In the genomic region with DNA sequence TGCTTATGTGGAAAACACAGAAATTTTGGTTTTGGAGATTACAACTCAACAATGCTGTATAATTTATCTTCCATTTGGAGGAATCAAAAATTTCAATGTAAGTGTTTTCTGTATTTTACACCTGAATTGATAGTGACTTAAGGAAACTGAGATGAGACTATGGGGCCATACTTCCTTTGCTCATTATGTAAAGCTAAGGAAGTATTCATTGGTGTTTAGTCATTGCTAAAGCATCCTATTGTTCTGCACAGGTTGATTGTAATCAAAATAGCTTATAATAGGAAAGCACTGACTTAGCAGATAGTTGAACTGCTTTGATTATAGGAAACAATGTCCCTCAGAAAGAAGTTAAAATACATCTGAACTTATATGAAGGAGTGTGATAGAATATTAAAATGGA, we compare ENCODE assay signal across 21 cellular contexts.
DNase-seq lines count a peak whose midpoint lies in the region; ATAC-seq, FAIRE-seq and TF ChIP-seq lines count a peak whose summit lies in the region.
"Had no signal": no experiment of that assay in that cellular context is flagged by ENCODE, and none has a peak within 500 bp of the region (broad histone marks: within the 10 kb centered on the region; RNA-seq: fewer than 3 reads in every experiment).

No MANE protein-coding gene starts in this region.

- H3K4me2 ChIP-seq in GM23338 = no peak overlapping the region
- H3K4me2 ChIP-seq in endothelial cell of umbilical vein (ENCODE audit: insufficient read depth, low read length) = no peak overlapping the region
- no peak overlapping the region for H3K4me2 ChIP-seq in mesendoderm (ENCODE audit: low read length)
- H3K4me2 ChIP-seq: BLaER1 treated with 17β-estradiol and CSF1 and Interleukin-3, amounts not matched to agents 10 nM and 100 nM had no signal

- H3K9me3 ChIP-seq in NT2/D1 (ENCODE audit: insufficient read depth, low read length) = no peaks in the 10 kb centered on the region
- peaks cover 2% of the 10 kb centered on the region for H3K9me3 ChIP-seq in endothelial cell of umbilical vein (replicated peaks; ENCODE audit: control insufficient read depth, insufficient read depth, low read length)

- ATAC-seq in GM23338 = no peak; the same call in 2 of the 3 replicates
- ATAC-seq in HG03432 (IDR thresholded peaks at IDR 0.05; ENCODE audit: unreplicated experiment) = no peak
- ATAC-seq: CD8-positive, alpha-beta T cell; HepG2 had no signal

- H3K4me1 ChIP-seq in GM23338 (ENCODE audit: insufficient read depth) = peaks cover 6% of the 10 kb centered on the region
- H3K4me1 ChIP-seq in NT2/D1 (ENCODE audit: insufficient read depth, insufficient read length) = no peaks in the 10 kb centered on the region
- no peaks in the 10 kb centered on the region for H3K4me1 ChIP-seq in endothelial cell of umbilical vein (ENCODE audit: control insufficient read depth, extremely low read depth, insufficient read depth, low read length)
- no peaks in the 10 kb centered on the region for H3K4me1 ChIP-seq in mesendoderm (ENCODE audit: control insufficient read depth, low read depth, low read length)

- no peak overlapping the region for H3K23ac ChIP-seq in mesendoderm (ENCODE audit: low read length)

- H3K9me1 ChIP-seq in endothelial cell of umbilical vein (replicated peaks; ENCODE audit: control insufficient read depth, extremely low read depth, insufficient read depth, low read length) = no peaks in the 10 kb centered on the region

- H3K27ac ChIP-seq in GM23338 (ENCODE audit: low read depth) (no peak overlapping the region), endothelial cell of umbilical vein (ENCODE audit: insufficient read depth, low read depth, low read length) (no peak overlapping the region), mesendoderm (ENCODE audit: low read depth, low read length) (no peak overlapping the region)
- H3K27ac ChIP-seq: BLaER1 treated with 17β-estradiol and CSF1 and Interleukin-3, amounts not matched to agents 10 nM and 100 nM; HL-60 had no signal

- no peaks in the 10 kb centered on the region for H3K79me1 ChIP-seq in mesendoderm (ENCODE audit: low read length)

- BruUV-seq in endothelial cell of umbilical vein (replicated peaks; lab: Mats Ljungman, UMichigan) = no TSS peak

- no peak overlapping the region for H2BK120ac ChIP-seq in mesendoderm (ENCODE audit: low read depth, low read length)

- H2AK5ac ChIP-seq in mesendoderm (ENCODE audit: low read length) = no peak overlapping the region

- no peak overlapping the region for H3K4ac ChIP-seq in mesendoderm (ENCODE audit: low read depth, low read length)

- intact Hi-C loops in endothelial cell of umbilical vein (cut with micrococcal nuclease) = no loop called here

- no peak overlapping the region for H3K9ac ChIP-seq in NT2/D1 (ENCODE audit: insufficient read length, low read depth)
- no peak overlapping the region for H3K9ac ChIP-seq in endothelial cell of umbilical vein (replicated peaks; ENCODE audit: extremely low read depth, insufficient read depth, low read length)
- no peak overlapping the region for H3K9ac ChIP-seq in mesendoderm (ENCODE audit: low read length)
- H3K9ac ChIP-seq: BLaER1 treated with 17β-estradiol and CSF1 and Interleukin-3, amounts not matched to agents 10 nM and 100 nM had no signal

- H3K36me3 Mint-ChIP-seq in GM23338 (ENCODE audit: low read depth) (no peaks in the 10 kb centered on the region), endothelial cell (ENCODE audit: low read depth, unreplicated experiment) (no peaks in the 10 kb centered on the region)
- H3K36me3 Mint-ChIP-seq: CD8-positive, alpha-beta T cell; IgD-negative memory B cell had no signal

- no peak overlapping the region for H3K56ac ChIP-seq in mesendoderm (ENCODE audit: low read length)

- H2AFZ ChIP-seq in GM23338 = no peak overlapping the region
- no peak overlapping the region for H2AFZ ChIP-seq in endothelial cell of umbilical vein (ENCODE audit: low read depth, low read length)

- no peak overlapping the region for H4K5ac ChIP-seq in mesendoderm (ENCODE audit: low read length)

- H4K8ac ChIP-seq in mesendoderm (ENCODE audit: low read depth, low read length) = no peak overlapping the region

- TF ChIP-seq CTCF in GM23338 (conservative IDR thresholded peaks at IDR 0.05; ENCODE audit: low read depth in 2 of 2) = no peak
- TF ChIP-seq CTCF in endothelial cell of umbilical vein (IDR thresholded peaks at IDR 0.05; ENCODE audit: extremely low read depth in 1 of 2, insufficient read depth in 1 of 2, low read depth in 1 of 2, low read length in 2 of 2) = no peak
- no peak for TF ChIP-seq CTCF in endothelial cell (IDR thresholded peaks at IDR 0.05; ENCODE audit: unreplicated experiment)

- in situ Hi-C loops in ACHN (cut with HindIII; ENCODE audit: low pct_ligation_motif_present, low pct_unique_long_range_greater_than_20kb, low sequenced_read_pairs) = no loop called here

- peak; percentile 9 for DNase-seq in GM23338 (ENCODE audit: low spot score)
- DNase-seq in NT2/D1 (ENCODE audit: low read depth, low spot score) = peak; percentile 6
- DNase-seq in endothelial cell of umbilical vein (ENCODE audit: low read depth, low spot score) = no peak
- peak; percentile 50 for DNase-seq in mesendoderm
- DNase-seq in ACHN = no peak
- DNase-seq in endothelial cell (ENCODE audit: low spot score) = no peak
- no peak for DNase-seq in NCI-H82 treated with DMSO at 0.1 percent for 48 hours (lab: John Stamatoyannopoulos, UW; ENCODE audit: unreplicated experiment)
- DNase-seq: 8988T; CD8-positive, alpha-beta T cell; COR-L47; DMS 273 treated with DMSO at 0.1 percent for 48 hours; DMS53; GDM1; HCEC 1CT; KBM-7 had no signal

- H3F3A ChIP-seq in GM23338 (replicated peaks; ENCODE audit: low read depth) = no peaks in the 10 kb centered on the region

- dilution Hi-C loops in endothelial cell of umbilical vein (cut with MboI; ENCODE audit: extremely low pct_ligation_motif_present, low sequenced_read_pairs) = no loop called here

- H3K9me2 ChIP-seq in GM23338 (ENCODE audit: insufficient read depth) = no peaks in the 10 kb centered on the region

- POLR2A ChIA-PET in endothelial cell of umbilical vein (lab: Charles Lee) = no interaction called here

- H3K79me2 ChIP-seq in GM23338 (replicated peaks; ENCODE audit: insufficient read depth) (no peaks in the 10 kb centered on the region), endothelial cell of umbilical vein (ENCODE audit: control insufficient read depth, insufficient read depth, low read length) (no peaks in the 10 kb centered on the region), mesendoderm (ENCODE audit: control insufficient read depth, insufficient read depth, low read length) (no peaks in the 10 kb centered on the region)

- no peak overlapping the region for H3K18ac ChIP-seq in mesendoderm (ENCODE audit: low read length)

- H3K4me3 ChIP-seq in GM23338 = no peak overlapping the region
- no peak overlapping the region for H3K4me3 ChIP-seq in NT2/D1 (ENCODE audit: insufficient read length, low read depth)
- no peak overlapping the region for H3K4me3 ChIP-seq in endothelial cell of umbilical vein (replicated peaks in 1 of 3; ENCODE audit: insufficient read depth in 1 of 3, low read depth in 1 of 3, low read length in 3 of 3)
- no peak overlapping the region for H3K4me3 ChIP-seq in mesendoderm (ENCODE audit: low read length)
- H3K4me3 ChIP-seq: BLaER1 treated with 17β-estradiol and CSF1 and Interleukin-3, amounts not matched to agents 10 nM and 100 nM had no signal

- H3K36me3 ChIP-seq in GM23338 (ENCODE audit: insufficient read depth) (no peaks in the 10 kb centered on the region), NT2/D1 (ENCODE audit: insufficient read depth, insufficient read length, low read length) (no peaks in the 10 kb centered on the region), endothelial cell of umbilical vein (ENCODE audit: control insufficient read depth in 2 of 2, extremely low read depth in 1 of 2, insufficient read depth in 2 of 2, low read length in 2 of 2) (no peaks in the 10 kb centered on the region), mesendoderm (ENCODE audit: control insufficient read depth, insufficient read depth, low read length) (no peaks in the 10 kb centered on the region)
- H3K36me3 ChIP-seq: BLaER1 treated with 17β-estradiol and CSF1 and Interleukin-3, amounts not matched to agents 10 nM and 100 nM had no signal

- H3K9me3 Mint-ChIP-seq in GM23338 = peaks cover 3% of the 10 kb centered on the region; the same call in 1 of the 3 replicates
- no peaks in the 10 kb centered on the region for H3K9me3 Mint-ChIP-seq in endothelial cell (ENCODE audit: unreplicated experiment)
- H3K9me3 Mint-ChIP-seq: IgD-negative memory B cell had no signal

- no peak for FAIRE-seq in endothelial cell of umbilical vein (lab: Jason Lieb, UNC)
- FAIRE-seq: HepG2 had no signal

- H3K4me3 Mint-ChIP-seq in GM23338 (no peak overlapping the region), endothelial cell (ENCODE audit: unreplicated experiment) (no peak overlapping the region)
- H3K4me3 Mint-ChIP-seq: B cell; CD8-positive, alpha-beta T cell; IgD-negative memory B cell had no signal

- H3K27ac Mint-ChIP-seq in GM23338 (peak overlapping the region; percentile 84; the same call in 1 of the 2 replicates), endothelial cell (ENCODE audit: unreplicated experiment) (no peak overlapping the region)
- H3K27ac Mint-ChIP-seq: B cell; CD8-positive, alpha-beta T cell; IgD-negative memory B cell had no signal

- H3K27me3 Mint-ChIP-seq in GM23338 (ENCODE audit: insufficient read depth, low read depth, poor library complexity) = no peaks in the 10 kb centered on the region
- H3K27me3 Mint-ChIP-seq in endothelial cell (ENCODE audit: unreplicated experiment) = peaks cover 1% of the 10 kb centered on the region
- H3K27me3 Mint-ChIP-seq: B cell, IgD-negative memory B cell had no signal

- H2BK5ac ChIP-seq in mesendoderm (ENCODE audit: low read length) = no peak overlapping the region

- TF ChIP-seq POLR2A in endothelial cell of umbilical vein (IDR thresholded peaks at IDR 0.05; ENCODE audit: low read depth, low read length) = no peak

- H2BK15ac ChIP-seq in mesendoderm (replicated peaks; ENCODE audit: low read depth) = no peak overlapping the region

- no peaks in the 10 kb centered on the region for H3K27me3 ChIP-seq in GM23338 (ENCODE audit: insufficient read depth)
- H3K27me3 ChIP-seq in NT2/D1 (ENCODE audit: insufficient read depth, insufficient read length) = no peaks in the 10 kb centered on the region
- H3K27me3 ChIP-seq in endothelial cell of umbilical vein (ENCODE audit: control insufficient read depth in 2 of 2, insufficient read depth in 2 of 2, low read length in 2 of 2) = no peaks in the 10 kb centered on the region
- no peaks in the 10 kb centered on the region for H3K27me3 ChIP-seq in mesendoderm (ENCODE audit: insufficient read depth, low read length, poor library complexity)
- H3K27me3 ChIP-seq: BLaER1 treated with 17β-estradiol and CSF1 and Interleukin-3, amounts not matched to agents 10 nM and 100 nM had no signal

- CTCF ChIA-PET in endothelial cell of umbilical vein (lab: Charles Lee) = no interaction called here

- no peaks in the 10 kb centered on the region for H4K20me1 ChIP-seq in GM23338 (replicated peaks; ENCODE audit: insufficient read depth)
- H4K20me1 ChIP-seq in endothelial cell of umbilical vein (replicated peaks; ENCODE audit: control insufficient read depth, extremely low read depth, insufficient read depth, low read length) = no peaks in the 10 kb centered on the region
- H4K20me1 ChIP-seq: BLaER1 treated with 17β-estradiol and CSF1 and Interleukin-3, amounts not matched to agents 10 nM and 100 nM had no signal

- H3K4me1 Mint-ChIP-seq in GM23338 = peaks cover 5% of the 10 kb centered on the region; the same call in 2 of the 3 replicates
- peaks cover 5% of the 10 kb centered on the region for H3K4me1 Mint-ChIP-seq in endothelial cell (ENCODE audit: unreplicated experiment)
- H3K4me1 Mint-ChIP-seq: B cell, IgD-negative memory B cell had no signal

Comparison
In these comparisons a context has a peak if more than half of its experiments do, and no peak if none do; other contexts are left out.
1. DNase-seq: peak in GM23338 (single experiment), NT2/D1 (single experiment) and mesendoderm (single experiment); none in endothelial cell of umbilical vein (single experiment), ACHN (single experiment), endothelial cell (single experiment) and NCI-H82 treated with DMSO at 0.1 percent for 48 hours (single experiment).